ENCODE assay signal across 8 cellular contexts in genomic region chrX:25020391-25021131, GRCh38. TPM values are rescaled to one million over a fixed set of nuclear protein-coding genes. Genes with fewer than 3 reads are reported as not detected.
A peak's percentile ranks its signal among the peaks of the same experiment; 100 is the strongest.
DNase-seq lines count a peak whose midpoint lies in the region; ATAC-seq and TF ChIP-seq lines count a peak whose summit lies in the region.

No MANE protein-coding gene starts in this region.

- no peaks in the 10 kb centered on the region for H3K9me3 ChIP-seq in DOHH2 (ENCODE audit: control insufficient read depth, insufficient read depth, low read length)
- H3K9me3 ChIP-seq in mammary epithelial cell (replicated peaks; ENCODE audit: insufficient read depth, low read length): peaks cover 3% of the 10 kb centered on the region

- H3K4me2 ChIP-seq in DOHH2 (ENCODE audit: low read length): peak overlapping the region; percentile 16; the same call in 1 of the 2 replicates
- H3K4me2 ChIP-seq in mammary epithelial cell (ENCODE audit: insufficient read depth, low read depth, low read length): peak overlapping the region; percentile 66

- peak overlapping the region; percentile 31 for H3K4me3 Mint-ChIP-seq in natural killer cell

- H3K9me3 Mint-ChIP-seq in natural killer cell: no peaks in the 10 kb centered on the region

- intact Hi-C loops in mammary epithelial cell (cut with micrococcal nuclease) (loop anchor here (2.0 to 10.0 kb wide), 2 partner anchors 182 to 266 kb away; no protein-coding TSS in a partner anchor), natural killer cell (cut with micrococcal nuclease) (loop anchor here (10.0 kb wide), 1 partner anchor 186 kb away; no protein-coding TSS in a partner anchor)

- 23% methylated on average over 30 of the region's 48 CpGs for WGBS in mammary epithelial cell (ENCODE audit: low coverage, missing lambda C conversion rate)

- H3K36me3 ChIP-seq in DOHH2 (ENCODE audit: control insufficient read depth, low read length) (no peaks in the 10 kb centered on the region), mammary epithelial cell (ENCODE audit: insufficient read depth, low read length) (no peaks in the 10 kb centered on the region)

- H3F3A ChIP-seq in DOHH2 (ENCODE audit: control insufficient read depth, insufficient read depth): no peaks in the 10 kb centered on the region

- H3K9me2 ChIP-seq in DOHH2 (replicated peaks; ENCODE audit: control insufficient read depth, low read length): no peaks in the 10 kb centered on the region

- H4K20me1 ChIP-seq in DOHH2 (ENCODE audit: control insufficient read depth, insufficient read depth, low read depth, low read length) (no peaks in the 10 kb centered on the region), mammary epithelial cell (ENCODE audit: insufficient read depth, low read length) (no peaks in the 10 kb centered on the region)

- dilution Hi-C loops in mammary epithelial cell (cut with HindIII; ENCODE audit: low sequenced_read_pairs): no loop called here

- H3K27me3 ChIP-seq in DOHH2 (ENCODE audit: control insufficient read depth, low read length) (peaks cover 31% of the 10 kb centered on the region), mammary epithelial cell (ENCODE audit: insufficient read depth, low read length) (peaks cover 18% of the 10 kb centered on the region)

- CTCF ChIA-PET in mammary epithelial cell (lab: Charles Lee; ENCODE audit: low non-redundant PET): interaction anchor here (0.6 kb wide), 1 partner anchor 119 kb away, joined by 5 read pairs; no protein-coding TSS in a partner anchor

- TF ChIP-seq CTCF in DOHH2 (IDR thresholded peaks at IDR 0.05; ENCODE audit: low read depth, low read length, poor library complexity, severe bottlenecking) (peak; percentile 65), mammary epithelial cell (conservative IDR thresholded peaks at IDR 0.05 in 1 of 2, IDR thresholded peaks at IDR 0.05 in 1 of 2; ENCODE audit: extremely low read depth in 1 of 2, insufficient read depth in 1 of 2, low read depth in 1 of 2, low read length in 2 of 2) (peak; percentile 24 to 66), natural killer cell (IDR thresholded peaks at IDR 0.05) (peak; percentile 57)

- H3K4me3 ChIP-seq in DOHH2 (ENCODE audit: low read length) (no peak overlapping the region), mammary epithelial cell (replicated peaks in 1 of 3; ENCODE audit: insufficient read depth in 1 of 3, low read depth in 2 of 3, low read length in 3 of 3) (peak overlapping the region; percentile 6 to 16 (median 10))

- no TSS peak for BruUV-seq in mammary epithelial cell (replicated peaks; lab: Mats Ljungman, UMichigan)

- H2AFZ ChIP-seq in mammary epithelial cell (ENCODE audit: low read depth, low read length): peak overlapping the region; percentile 55

- H3K36me3 Mint-ChIP-seq in natural killer cell: no peaks in the 10 kb centered on the region

- H3K27ac Mint-ChIP-seq in natural killer cell: no peak overlapping the region

- H3K79me2 ChIP-seq in DOHH2 (ENCODE audit: control insufficient read depth, low read length) (no peaks in the 10 kb centered on the region), mammary epithelial cell (ENCODE audit: insufficient read depth, low read length) (no peaks in the 10 kb centered on the region)

- in situ Hi-C loops in mammary epithelial cell (cut with MboI; ENCODE audit: low sequenced_read_pairs in 2 of 2): no loop called here

- peaks cover 46 to 67% of the 10 kb centered on the region in 2 donors for H3K27me3 Mint-ChIP-seq in natural killer cell (ENCODE audit: low read depth in 2 of 2)

- H3K4me1 Mint-ChIP-seq in natural killer cell: peaks cover 16 to 24% of the 10 kb centered on the region in 2 donors

- ATAC-seq in GM21717 (IDR thresholded peaks at IDR 0.05; ENCODE audit: unreplicated experiment) (peak; percentile 61), natural killer cell (peak; percentile 57 to 79 (median 73)), GM18861 (IDR thresholded peaks at IDR 0.05; ENCODE audit: unreplicated experiment) (no peak)

- DNase-seq in NCI-H2227 treated with DMSO at 0.1 percent for 48 hours (lab: John Stamatoyannopoulos, UW): peak; percentile 71
- no peak for DNase-seq in mammary epithelial cell
- peak; percentile 20 for DNase-seq in natural killer cell
- no peak for DNase-seq in foreskin melanocyte
- DNase-seq in NOMO-1 treated with DMSO at 0.1 percent for 48 hours (lab: John Stamatoyannopoulos, UW; ENCODE audit: unreplicated experiment): no peak

- H3K27ac ChIP-seq in DOHH2 (ENCODE audit: low read depth, low read length): no peak overlapping the region
- no peak overlapping the region for H3K27ac ChIP-seq in mammary epithelial cell (ENCODE audit: insufficient read depth, low read depth, low read length)

- no peaks in the 10 kb centered on the region for H3K4me1 ChIP-seq in DOHH2 (ENCODE audit: control insufficient read depth, low read length)
- H3K4me1 ChIP-seq in mammary epithelial cell (ENCODE audit: insufficient read depth, low read length): peaks cover 15% of the 10 kb centered on the region

- H3K9ac ChIP-seq in mammary epithelial cell (ENCODE audit: insufficient read depth, low read length): no peak overlapping the region

RNA-seq across cellular contexts. Expression of gene ARX, which starts 4.8 kb away (rescaled TPM):
- total RNA-seq in mammary epithelial cell (not detected), natural killer cell (not detected)
- not detected for polyA plus RNA-seq in mammary epithelial cell
- not detected for polyA minus RNA-seq in mammary epithelial cell

Comparison
In these comparisons a context has a peak if more than half of its experiments do, and no peak if none do; other contexts are left out.
1. DNase-seq: peak in NCI-H2227 treated with DMSO at 0.1 percent for 48 hours (single experiment) and natural killer cell (single experiment); none in mammary epithelial cell (single experiment), foreskin melanocyte (single experiment) and NOMO-1 treated with DMSO at 0.1 percent for 48 hours (single experiment).
2. Peak in every context shown above with its lines, with median percentiles within 50 percentile points of each other: CTCF ChIP-seq.